ENCODE assay signal across 10 cellular contexts in the genomic region with DNA sequence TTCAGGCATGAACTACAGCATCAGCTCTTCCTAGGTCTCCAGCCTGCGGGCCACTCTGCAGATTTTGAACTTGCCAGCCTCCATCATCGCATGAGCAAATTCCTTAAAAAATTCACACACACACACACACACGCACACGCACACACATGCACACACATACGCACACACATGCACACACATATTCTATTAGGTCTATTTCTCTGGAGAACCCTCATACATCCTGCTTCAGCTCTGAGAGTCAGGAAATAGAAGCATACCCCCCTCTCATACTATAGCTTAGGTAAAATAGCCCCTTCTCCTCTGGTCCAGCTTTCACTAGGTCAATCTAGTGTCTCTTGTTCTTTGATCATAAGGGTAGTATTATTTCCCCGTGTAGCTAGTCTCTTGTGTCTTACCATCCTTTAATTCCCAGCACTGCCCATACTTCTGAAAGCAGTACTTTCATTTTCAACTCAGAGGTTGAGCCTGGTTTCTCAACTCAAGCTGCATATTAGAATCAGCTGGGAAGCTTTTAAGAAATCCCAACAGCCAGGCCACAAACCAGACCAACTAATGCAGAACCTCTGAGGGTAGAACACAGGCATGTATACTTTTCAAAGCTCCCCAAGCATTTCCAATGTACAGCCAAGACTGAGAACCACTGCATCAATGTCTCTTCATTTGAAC. TPM values are rescaled to one million over a fixed set of nuclear protein-coding genes. Genes with fewer than 3 reads are reported as not detected.
DNase-seq lines count a peak whose midpoint lies in the region; ATAC-seq, FAIRE-seq and TF ChIP-seq lines count a peak whose summit lies in the region.
"Had no signal": no experiment of that assay in that cellular context is flagged by ENCODE, and none has a peak within 500 bp of the region (broad histone marks: within the 10 kb centered on the region; RNA-seq: fewer than 3 reads in every experiment).

No MANE protein-coding gene starts in this region.

- no peak for TF ChIP-seq EP300 in sigmoid colon (IDR thresholded peaks at IDR 0.05)

- peak; percentile 69 for ATAC-seq in GM18511 (IDR thresholded peaks at IDR 0.05; ENCODE audit: unreplicated experiment)

- TF ChIP-seq CTCF in MM.1S (IDR thresholded peaks at IDR 0.05; ENCODE audit: low read length) (no peak), sigmoid colon (IDR thresholded peaks at IDR 0.05) (no peak)

- H3K9me3 ChIP-seq in MM.1S (replicated peaks; ENCODE audit: insufficient read depth, low read length) (no peaks in the 10 kb centered on the region), mucosa of stomach (ENCODE audit: control insufficient read depth, low read length) (no peaks in the 10 kb centered on the region), sigmoid colon (no peaks in the 10 kb centered on the region)

- peak; percentile 57 for FAIRE-seq in H54 (lab: Jason Lieb, UNC)

- peak overlapping the region; percentile 36 for H3K4me2 ChIP-seq in MM.1S (ENCODE audit: low read depth, low read length)

- 80 to 83% methylated on average over 6 of the region's 6 CpGs for WGBS in sigmoid colon, 2 donors

- H3K9ac ChIP-seq in MM.1S (ENCODE audit: low read length) (no peak overlapping the region), mucosa of stomach (ENCODE audit: low read length) (peak overlapping the region; percentile 3)

- intact Hi-C loops in sigmoid colon (cut with DNase I): no loop called here

- DNase-seq in H54 (ENCODE audit: insufficient read length, low spot score): no peak
- peak; percentile 80 for DNase-seq in MM.1S
- DNase-seq in DMS153 (lab: John Stamatoyannopoulos, UW): no peak
- no peak for DNase-seq in sigmoid colon
- DNase-seq in activated gamma-delta T cell treated with Interleukin-2 at 50 U/mL for 16 hours: no peak
- DNase-seq in COR-L47 (lab: John Stamatoyannopoulos, UW): no peak
- DNase-seq: activated naive CD4-positive, alpha-beta T cell; NCI-H510A had no signal

- H3K27ac ChIP-seq in MM.1S (ENCODE audit: low read length) (peak overlapping the region; percentile 1; the same call in 1 of the 2 replicates), sigmoid colon (peak overlapping the region in 2 of 4 donors; percentile 3 to 53)

- H3K27me3 ChIP-seq in MM.1S (replicated peaks; ENCODE audit: insufficient read depth, low read length) (no peaks in the 10 kb centered on the region), mucosa of stomach (ENCODE audit: control insufficient read depth, insufficient read depth, low read length) (no peaks in the 10 kb centered on the region), sigmoid colon (no peaks in the 10 kb centered on the region)

- no peaks in the 10 kb centered on the region for H3K79me2 ChIP-seq in MM.1S (ENCODE audit: low read length)

- H3K4me1 ChIP-seq in MM.1S (ENCODE audit: low read length) (peaks cover 21% of the 10 kb centered on the region), mucosa of stomach (ENCODE audit: control insufficient read depth, insufficient read depth, low read length) (no peaks in the 10 kb centered on the region), sigmoid colon (no peaks in the 10 kb centered on the region)

- H3K36me3 ChIP-seq in MM.1S (replicated peaks; ENCODE audit: insufficient read depth, low read length) (no peaks in the 10 kb centered on the region), mucosa of stomach (ENCODE audit: control insufficient read depth, insufficient read depth, low read length) (no peaks in the 10 kb centered on the region), sigmoid colon (no peaks in the 10 kb centered on the region)

- no peaks in the 10 kb centered on the region for H3K9me2 ChIP-seq in MM.1S (replicated peaks; ENCODE audit: insufficient read depth, low read length)

- H3K4me3 ChIP-seq in MM.1S (ENCODE audit: low read length): no peak overlapping the region
- no peak overlapping the region for H3K4me3 ChIP-seq in mucosa of stomach (ENCODE audit: low read length)
- H3K4me3 ChIP-seq in sigmoid colon: no peak overlapping the region

- peaks cover 9% of the 10 kb centered on the region for H3F3A ChIP-seq in MM.1S (ENCODE audit: insufficient read depth, low read length)

- H2AFZ ChIP-seq in MM.1S (ENCODE audit: low read length): no peak overlapping the region

- H4K20me1 ChIP-seq in MM.1S (ENCODE audit: insufficient read depth, low read length): no peaks in the 10 kb centered on the region

- no peak for TF ChIP-seq POLR2A in H54 (IDR thresholded peaks at IDR 0.05; ENCODE audit: low read depth, low read length)
- no peak for TF ChIP-seq POLR2A in sigmoid colon (IDR thresholded peaks at IDR 0.05)

RNA-seq across cellular contexts. Expression of a gene that starts 30.9 kb away (rescaled TPM):
- 10 to 100 TPM in 3 of 4 donors, 1 to 10 TPM in 1; 9.0 to 22.4 (median 20.2) TPM for total RNA-seq in sigmoid colon
- polyA plus RNA-seq in sigmoid colon: 1 to 10 TPM in 1 of 3 donors, under 1 TPM in 2; 0.23 to 1.9 (median 0.60) TPM
